16 cellular contexts compared by ENCODE assay signal in the genomic region with DNA sequence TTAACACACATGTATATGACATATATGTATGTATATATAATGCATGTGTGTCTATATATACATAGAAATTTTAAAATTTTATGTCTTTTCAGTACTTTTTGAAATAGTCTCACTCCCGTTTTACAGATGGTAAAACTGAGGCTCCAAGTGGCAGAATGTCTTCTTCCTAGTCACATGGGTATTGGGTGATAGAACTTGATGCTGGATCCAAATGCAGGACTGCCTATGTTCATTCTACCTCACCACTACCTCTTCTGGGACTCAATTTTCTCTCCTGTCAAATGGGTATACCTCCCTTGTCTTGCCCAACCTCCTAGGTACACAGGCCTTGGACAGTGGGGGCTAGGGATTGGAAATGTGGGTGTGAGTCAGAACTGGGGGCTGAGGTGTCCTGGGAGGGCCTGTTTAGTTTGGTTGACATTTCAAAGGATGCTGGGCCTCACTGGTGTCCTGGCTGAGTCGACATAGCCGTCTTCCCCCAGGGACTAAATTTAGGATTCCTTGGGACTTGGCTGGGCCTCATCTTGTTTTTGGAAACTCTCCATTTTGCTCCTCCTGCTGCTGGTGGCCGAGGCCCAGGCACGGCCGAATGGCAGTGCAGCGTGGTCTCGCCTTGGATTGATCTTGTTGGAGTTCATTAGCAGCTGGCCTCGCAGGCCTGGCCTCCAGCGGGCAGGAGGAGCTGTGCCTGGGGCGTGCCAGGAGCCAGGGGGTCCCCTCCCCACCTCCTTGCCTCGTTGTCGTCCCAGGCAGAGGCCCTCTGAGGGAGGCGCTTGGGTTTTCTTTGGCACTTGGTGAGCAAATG. TPM values are rescaled to one million over a fixed set of nuclear protein-coding genes. Genes with fewer than 3 reads are reported as not detected.
A peak's percentile ranks its signal among the peaks of the same experiment; 100 is the strongest.
DNase-seq lines count a peak whose midpoint lies in the region; ATAC-seq and TF ChIP-seq lines count a peak whose summit lies in the region.
"Had no signal": no experiment of that assay in that cellular context is flagged by ENCODE, and none has a peak within 500 bp of the region (broad histone marks: within the 10 kb centered on the region; RNA-seq: fewer than 3 reads in every experiment).

No MANE protein-coding gene starts in this region.

- TF ChIP-seq POLR2A in breast epithelium (IDR thresholded peaks at IDR 0.05), result no peak
- no peak for TF ChIP-seq POLR2A in vagina (IDR thresholded peaks at IDR 0.05)

- no peaks in the 10 kb centered on the region for H3K27me3 ChIP-seq in breast epithelium
- H3K27me3 ChIP-seq in rectal smooth muscle tissue (ENCODE audit: control insufficient read depth, insufficient read depth, low read length), result no peaks in the 10 kb centered on the region
- H3K27me3 ChIP-seq in vagina, result no peaks in the 10 kb centered on the region

- H3K4me3 ChIP-seq in breast epithelium (no peak overlapping the region), rectal smooth muscle tissue (ENCODE audit: low read length) (peak overlapping the region; percentile 28), vagina (no peak overlapping the region)

- TF ChIP-seq CTCF in breast epithelium (IDR thresholded peaks at IDR 0.05) (no peak), MCF 10A (IDR thresholded peaks at IDR 0.05; ENCODE audit: unreplicated experiment) (no peak), vagina (IDR thresholded peaks at IDR 0.05) (no peak)

- H3K9ac ChIP-seq in rectal smooth muscle tissue (ENCODE audit: low read length), result no peak overlapping the region

- no peak for ATAC-seq in HG02588 (IDR thresholded peaks at IDR 0.05; ENCODE audit: unreplicated experiment)
- ATAC-seq in GM18502 (IDR thresholded peaks at IDR 0.05; ENCODE audit: poor library complexity, unreplicated experiment), result no peak
- ATAC-seq: T-helper 17 cell had no signal

- H3K36me3 Mint-ChIP-seq in MCF 10A (ENCODE audit: insufficient read depth, unreplicated experiment), result no peaks in the 10 kb centered on the region

- no peaks in the 10 kb centered on the region for H3K4me1 ChIP-seq in breast epithelium
- peaks cover 24% of the 10 kb centered on the region for H3K4me1 ChIP-seq in rectal smooth muscle tissue (ENCODE audit: control insufficient read depth, insufficient read depth, low read length)
- peaks cover 30% of the 10 kb centered on the region for H3K4me1 ChIP-seq in vagina

- no peaks in the 10 kb centered on the region for H3K36me3 ChIP-seq in breast epithelium
- H3K36me3 ChIP-seq in rectal smooth muscle tissue (ENCODE audit: control insufficient read depth, insufficient read depth, low read length), result no peaks in the 10 kb centered on the region
- H3K36me3 ChIP-seq in vagina, result no peaks in the 10 kb centered on the region

- H3K4me1 Mint-ChIP-seq in MCF 10A (ENCODE audit: insufficient read depth, unreplicated experiment), result no peaks in the 10 kb centered on the region

- DNase-seq in breast epithelium (ENCODE audit: low spot score in 2 of 2) (no peak), MCF 10A (ENCODE audit: unreplicated experiment) (no peak), left kidney (ENCODE audit: low read depth, low spot score) (peak; percentile 72), vagina (ENCODE audit: extremely low spot score in 2 of 2) (no peak), DMS153 treated with DMSO at 0.1 percent for 48 hours (lab: John Stamatoyannopoulos, UW; ENCODE audit: unreplicated experiment) (no peak)
- DNase-seq: 8988T; activated CD4-positive, alpha-beta T cell treated with anti-CD3 and anti-CD28 coated beads for 4 hours; CD4-positive, CD25-positive, alpha-beta regulatory T cell; EL; NCI-H2081; T-helper 17 cell; trophoblast cell had no signal

- H3K9me3 ChIP-seq in breast epithelium, result no peaks in the 10 kb centered on the region
- no peaks in the 10 kb centered on the region for H3K9me3 ChIP-seq in vagina

- CTCF ChIA-PET in MCF 10A (lab: Yijun Ruan, JAX), result interaction anchor here (0.6 to 0.8 kb wide), 3 partner anchors 10 to 168 kb away, joined by 3 to 4 read pairs (median 4); partner anchors contain the start of gene CYLD

- H3K27ac ChIP-seq in breast epithelium (peak overlapping the region; percentile 40 to 55), rectal smooth muscle tissue (ENCODE audit: low read depth, low read length) (peak overlapping the region; percentile 86), vagina (peak overlapping the region; percentile 69)

- intact Hi-C loops in breast epithelium (cut with DNase I; ENCODE audit: low total_unique reads), result no loop called here
- intact Hi-C loops in MCF 10A (cut with micrococcal nuclease), result no loop called here
- intact Hi-C loops in vagina (cut with DNase I), result loop anchor here (5.0 kb wide), 1 partner anchor 292 kb away; no protein-coding TSS in a partner anchor

- H3K27ac Mint-ChIP-seq in MCF 10A (ENCODE audit: low read depth, unreplicated experiment), result no peak overlapping the region
- H3K27ac Mint-ChIP-seq: CD4-positive, CD25-positive, alpha-beta regulatory T cell; memory B cell; T-helper 17 cell had no signal

- BruUV-seq in MCF 10A (replicated peaks; lab: Mats Ljungman, UMichigan), result no TSS peak

- no peak overlapping the region for H3K4me3 Mint-ChIP-seq in MCF 10A (ENCODE audit: unreplicated experiment)
- H3K4me3 Mint-ChIP-seq: CD4-positive, CD25-positive, alpha-beta regulatory T cell; memory B cell; T-helper 17 cell had no signal

- H3K9me3 Mint-ChIP-seq in MCF 10A (ENCODE audit: unreplicated experiment), result no peaks in the 10 kb centered on the region
- H3K9me3 Mint-ChIP-seq: CD4-positive, CD25-positive, alpha-beta regulatory T cell; memory B cell had no signal

- POLR2A ChIA-PET in MCF 10A (lab: Yijun Ruan, JAX), result no interaction called here

- no peaks in the 10 kb centered on the region for H3K27me3 Mint-ChIP-seq in MCF 10A (ENCODE audit: insufficient read depth, unreplicated experiment)
- H3K27me3 Mint-ChIP-seq: CD4-positive, CD25-positive, alpha-beta regulatory T cell; memory B cell; T-helper 17 cell had no signal

RNA-seq across cellular contexts. Expression of gene NKD1, which starts 26.0 kb away (rescaled TPM):
- total RNA-seq in breast epithelium (1 to 10 TPM; 1.3 to 5.0 (median 4.6) TPM), MCF 10A (2022) (0.07 and 0.29 TPM in 2 replicates), vagina (1.7 TPM)
